Comparison of ENCODE assay signal across 9 cellular contexts in genomic region chr4:123856689-123857545, GRCh38.
DNase-seq lines count a peak whose midpoint lies in the region; ATAC-seq and TF ChIP-seq lines count a peak whose summit lies in the region.
"Had no signal": no experiment of that assay in that cellular context is flagged by ENCODE, and none has a peak within 500 bp of the region (broad histone marks: within the 10 kb centered on the region; RNA-seq: fewer than 3 reads in every experiment).

No MANE protein-coding gene starts in this region.

- H3K4me3 Mint-ChIP-seq in stimulated activated naive B cell treated with anti-CD40 and anti-IgM and Interleukin-4, amounts not matched to agents 10 μg/mL and 1 μg/mL and 100 μg/mL, for 72 hours, result no peak overlapping the region
- H3K4me3 Mint-ChIP-seq: activated naive CD4-positive, alpha-beta T cell treated with anti-CD3 and anti-CD28 coated beads, Interleukin-2, amount 50 U/mL, for 24 hours had no signal

- H3F3A ChIP-seq in PC-3 (ENCODE audit: low read length, unreplicated experiment), result no peaks in the 10 kb centered on the region

- no peak overlapping the region for H3K9ac ChIP-seq in PC-3 (ENCODE audit: low read length)

- H3K4me1 Mint-ChIP-seq in stimulated activated naive B cell treated with anti-CD40 and anti-IgM and Interleukin-4, amounts not matched to agents 10 μg/mL and 1 μg/mL and 100 μg/mL, for 72 hours, result no peaks in the 10 kb centered on the region
- H3K4me1 Mint-ChIP-seq: activated naive CD4-positive, alpha-beta T cell treated with anti-CD3 and anti-CD28 coated beads, Interleukin-2, amount 50 U/mL, for 24 hours had no signal

- TF ChIP-seq CTCF in PC-3 (conservative IDR thresholded peaks at IDR 0.05; ENCODE audit: low read depth, low read length) (no peak), fibroblast of the aortic adventitia (IDR thresholded peaks at IDR 0.05; ENCODE audit: insufficient read depth, low read length) (peak; percentile 51)

- peaks cover 10% of the 10 kb centered on the region; the same call in 1 of the 2 replicates for H3K4me1 ChIP-seq in PC-3 (ENCODE audit: insufficient read depth, low read length)

- BruUV-seq in PC-3 (replicated peaks; lab: Mats Ljungman, UMichigan), result no TSS peak

- no peaks in the 10 kb centered on the region for H3K36me3 ChIP-seq in PC-3 (ENCODE audit: low read depth, low read length)

- H3K9me2 ChIP-seq in PC-3 (replicated peaks; ENCODE audit: low read length), result no peaks in the 10 kb centered on the region

- CTCF ChIA-PET in PC-3 (lab: Charles Lee), result no interaction called here

- H3K27me3 Mint-ChIP-seq in stimulated activated naive B cell treated with anti-CD40 and anti-IgM and Interleukin-4, amounts not matched to agents 10 μg/mL and 1 μg/mL and 100 μg/mL, for 72 hours, result no peaks in the 10 kb centered on the region
- H3K27me3 Mint-ChIP-seq: activated naive CD4-positive, alpha-beta T cell treated with anti-CD3 and anti-CD28 coated beads, Interleukin-2, amount 50 U/mL, for 24 hours had no signal

- H3K79me2 ChIP-seq in PC-3 (ENCODE audit: low read length), result no peaks in the 10 kb centered on the region

- ATAC-seq in PC-3, result peak; percentile 75
- ATAC-seq in stimulated activated naive B cell treated with anti-CD40 and anti-IgM and Interleukin-4, amounts not matched to agents 10 μg/mL and 1 μg/mL and 100 μg/mL, for 72 hours (replicated peaks), result no peak

- H2AFZ ChIP-seq in PC-3 (ENCODE audit: low read length), result peak overlapping the region; percentile 89

- H3K4me2 ChIP-seq in PC-3 (ENCODE audit: low read length), result peak overlapping the region; percentile 75

- no peaks in the 10 kb centered on the region for H3K9me3 ChIP-seq in PC-3 (ENCODE audit: low read length)

- DNase-seq in DMS53 treated with DMSO at 0.1 percent for 48 hours (lab: John Stamatoyannopoulos, UW; ENCODE audit: unreplicated experiment) (peak; percentile 43), PC-3 (peak; percentile 33), fibroblast of the aortic adventitia (ENCODE audit: low read depth) (peak; percentile 61), non-pigmented ciliary epithelial cell (ENCODE audit: low read depth) (peak; percentile 15)
- no peak for DNase-seq in activated naive CD4-positive, alpha-beta T cell treated with anti-CD3 and anti-CD28 coated beads, Interleukin-2, amount 50 U/mL, for 16 hours
- DNase-seq in stimulated activated naive B cell treated with anti-CD40 and anti-IgM and Interleukin-4, amounts not matched to agents 10 μg/mL and 1 μg/mL and 100 μg/mL, for 72 hours, result no peak
- DNase-seq in activated naive CD4-positive, alpha-beta T cell (lab: John Stamatoyannopoulos, UW), result no peak
- no peak for DNase-seq in activated CD4-positive, alpha-beta T cell treated with anti-CD3 and anti-CD28 coated beads, Interleukin-2, amount 50 U/mL, for 1 hour

- POLR2A ChIA-PET in PC-3 (lab: Charles Lee; ENCODE audit: unreplicated experiment), result interaction anchor here (0.6 kb wide), 1 partner anchor 274 kb away, joined by 14 read pairs; no protein-coding TSS in a partner anchor

- peak overlapping the region; percentile 52; the same call in 1 of the 2 replicates for H3K4me3 ChIP-seq in PC-3 (ENCODE audit: low read length)
- H3K4me3 ChIP-seq in fibroblast of the aortic adventitia (ENCODE audit: low read depth, low read length), result no peak overlapping the region

- no peak overlapping the region for H3K27ac Mint-ChIP-seq in stimulated activated naive B cell treated with anti-CD40 and anti-IgM and Interleukin-4, amounts not matched to agents 10 μg/mL and 1 μg/mL and 100 μg/mL, for 72 hours
- H3K27ac Mint-ChIP-seq: activated naive CD4-positive, alpha-beta T cell treated with anti-CD3 and anti-CD28 coated beads, Interleukin-2, amount 50 U/mL, for 24 hours had no signal

- no peaks in the 10 kb centered on the region for H3K9me3 Mint-ChIP-seq in stimulated activated naive B cell treated with anti-CD40 and anti-IgM and Interleukin-4, amounts not matched to agents 10 μg/mL and 1 μg/mL and 100 μg/mL, for 72 hours
- H3K9me3 Mint-ChIP-seq: activated naive CD4-positive, alpha-beta T cell treated with anti-CD3 and anti-CD28 coated beads, Interleukin-2, amount 50 U/mL, for 24 hours had no signal

- no peak overlapping the region for H3K27ac ChIP-seq in PC-3 (ENCODE audit: low read length)

- no peaks in the 10 kb centered on the region for H3K27me3 ChIP-seq in PC-3 (ENCODE audit: low read length)

- H4K20me1 ChIP-seq in PC-3 (ENCODE audit: low read length), result no peaks in the 10 kb centered on the region

- H3K36me3 Mint-ChIP-seq in stimulated activated naive B cell treated with anti-CD40 and anti-IgM and Interleukin-4, amounts not matched to agents 10 μg/mL and 1 μg/mL and 100 μg/mL, for 72 hours, result no peaks in the 10 kb centered on the region
- H3K36me3 Mint-ChIP-seq: activated naive CD4-positive, alpha-beta T cell treated with anti-CD3 and anti-CD28 coated beads, Interleukin-2, amount 50 U/mL, for 24 hours had no signal

- intact Hi-C loops in PC-3 (cut with micrococcal nuclease), result no loop called here

Comparison
In these comparisons a context has a peak if more than half of its experiments do, and no peak if none do; other contexts are left out.
1. DNase-seq: peak in DMS53 treated with DMSO at 0.1 percent for 48 hours (single experiment), PC-3 (single experiment), fibroblast of the aortic adventitia (single experiment) and non-pigmented ciliary epithelial cell (single experiment); none in activated naive CD4-positive, alpha-beta T cell treated with anti-CD3 and anti-CD28 coated beads, Interleukin-2, amount 50 U/mL, for 16 hours (single experiment), stimulated activated naive B cell treated with anti-CD40 and anti-IgM and Interleukin-4, amounts not matched to agents 10 μg/mL and 1 μg/mL and 100 μg/mL, for 72 hours (single experiment), activated naive CD4-positive, alpha-beta T cell (0 of 4) and activated CD4-positive, alpha-beta T cell treated with anti-CD3 and anti-CD28 coated beads, Interleukin-2, amount 50 U/mL, for 1 hour (single experiment).